Comparison of ENCODE assay signal across 1 cellular context in the genomic region with DNA sequence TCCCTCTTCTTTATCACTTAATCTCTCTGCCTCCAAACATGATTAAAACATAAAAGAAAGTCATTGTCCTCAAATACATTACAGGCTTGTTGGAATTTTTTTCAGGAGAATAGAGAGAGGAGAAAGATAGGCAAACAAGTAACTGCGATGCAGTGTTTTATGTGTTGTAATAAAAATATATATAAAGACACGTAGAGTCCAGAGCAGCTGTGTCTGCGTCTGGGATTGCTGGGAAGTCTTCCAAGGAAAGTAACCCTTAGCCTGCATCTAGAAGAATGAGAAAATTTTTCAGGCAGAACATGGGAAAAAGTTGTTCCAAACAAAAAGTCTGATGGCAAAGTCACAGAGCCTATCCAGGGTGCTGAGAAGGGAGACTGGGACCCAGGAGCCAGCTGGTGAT.
TF ChIP-seq lines count a peak whose summit lies in the region.

No MANE protein-coding gene starts in this region.

TF ChIP-seq in SK-N-SH treated with all-trans-retinoic acid at 6 μM for 48 hours, 23 proteins besides CTCF, POLR2A, EP300 and RAD21 (continued from another document):
- TF ChIP-seq, protein P1, sequence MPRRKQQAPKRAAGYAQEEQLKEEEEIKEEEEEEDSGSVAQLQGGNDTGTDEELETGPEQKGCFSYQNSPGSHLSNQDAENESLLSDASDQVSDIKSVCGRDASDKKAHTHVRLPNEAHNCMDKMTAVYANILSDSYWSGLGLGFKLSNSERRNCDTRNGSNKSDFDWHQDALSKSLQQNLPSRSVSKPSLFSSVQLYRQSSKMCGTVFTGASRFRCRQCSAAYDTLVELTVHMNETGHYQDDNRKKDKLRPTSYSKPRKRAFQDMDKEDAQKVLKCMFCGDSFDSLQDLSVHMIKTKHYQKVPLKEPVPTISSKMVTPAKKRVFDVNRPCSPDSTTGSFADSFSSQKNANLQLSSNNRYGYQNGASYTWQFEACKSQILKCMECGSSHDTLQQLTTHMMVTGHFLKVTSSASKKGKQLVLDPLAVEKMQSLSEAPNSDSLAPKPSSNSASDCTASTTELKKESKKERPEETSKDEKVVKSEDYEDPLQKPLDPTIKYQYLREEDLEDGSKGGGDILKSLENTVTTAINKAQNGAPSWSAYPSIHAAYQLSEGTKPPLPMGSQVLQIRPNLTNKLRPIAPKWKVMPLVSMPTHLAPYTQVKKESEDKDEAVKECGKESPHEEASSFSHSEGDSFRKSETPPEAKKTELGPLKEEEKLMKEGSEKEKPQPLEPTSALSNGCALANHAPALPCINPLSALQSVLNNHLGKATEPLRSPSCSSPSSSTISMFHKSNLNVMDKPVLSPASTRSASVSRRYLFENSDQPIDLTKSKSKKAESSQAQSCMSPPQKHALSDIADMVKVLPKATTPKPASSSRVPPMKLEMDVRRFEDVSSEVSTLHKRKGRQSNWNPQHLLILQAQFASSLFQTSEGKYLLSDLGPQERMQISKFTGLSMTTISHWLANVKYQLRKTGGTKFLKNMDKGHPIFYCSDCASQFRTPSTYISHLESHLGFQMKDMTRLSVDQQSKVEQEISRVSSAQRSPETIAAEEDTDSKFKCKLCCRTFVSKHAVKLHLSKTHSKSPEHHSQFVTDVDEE (CRISPR knock-in tag; IDR thresholded peaks at IDR 0.05) = no peak
- no peak for TF ChIP-seq POU6F1 (CRISPR knock-in tag; IDR thresholded peaks at IDR 0.05; ENCODE audit: borderline replicate concordance, low read depth)
